12 cellular contexts compared by ENCODE assay signal in the genomic region with DNA sequence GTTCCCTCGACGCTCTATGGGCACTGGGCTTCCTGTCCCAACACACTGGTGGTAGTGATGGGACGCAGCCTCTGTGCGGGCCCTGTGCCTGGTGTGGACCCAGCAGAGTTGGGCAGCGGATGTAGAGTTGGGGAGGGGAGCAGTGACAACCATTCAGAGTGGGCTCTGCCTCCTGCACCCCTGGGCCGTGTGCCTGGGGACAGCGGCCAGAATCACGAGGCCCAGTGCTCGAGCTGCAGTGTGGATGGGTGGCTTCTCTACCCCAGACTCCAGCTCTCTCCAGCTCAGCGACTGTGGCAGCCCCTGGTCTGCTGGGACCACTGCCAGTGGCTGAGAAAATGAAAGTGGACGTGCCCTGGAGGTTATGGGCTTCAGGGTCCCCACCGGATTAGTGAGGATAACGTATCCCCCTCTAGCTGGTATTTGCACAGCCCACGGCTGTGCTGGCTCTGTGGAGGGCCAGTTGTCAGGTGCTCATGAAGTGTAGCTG. TPM values are rescaled to one million over a fixed set of nuclear protein-coding genes. Genes with fewer than 3 reads are reported as not detected.
DNase-seq lines count a peak whose midpoint lies in the region; ATAC-seq and TF ChIP-seq lines count a peak whose summit lies in the region.
"Had no signal": no experiment of that assay in that cellular context is flagged by ENCODE, and none has a peak within 500 bp of the region (broad histone marks: within the 10 kb centered on the region; RNA-seq: fewer than 3 reads in every experiment).

No MANE protein-coding gene starts in this region.

- H3K9me3 ChIP-seq in mucosa of stomach (ENCODE audit: control insufficient read depth, low read length) = no peaks in the 10 kb centered on the region
- H3K9me3 ChIP-seq in thyroid gland = no peaks in the 10 kb centered on the region
- H3K9me3 ChIP-seq in tibial artery = no peaks in the 10 kb centered on the region

- peak overlapping the region; percentile 22 for H3K9ac ChIP-seq in mucosa of stomach (ENCODE audit: low read length)

- H3K9me3 Mint-ChIP-seq in WTC11 = no peaks in the 10 kb centered on the region
- H3K9me3 Mint-ChIP-seq: memory B cell had no signal

- no peak for DNase-seq in WTC11 (ENCODE audit: low spot score)
- peak in 1 of 10 donors; percentile 47 for DNase-seq in dorsolateral prefrontal cortex
- DNase-seq in thyroid gland = peak; percentile 62 to 63
- DNase-seq in stimulated activated CD8-positive, alpha-beta memory T cell treated with anti-CD3 and anti-CD28 coated beads, Interleukin-4, amount 100 ng/mL, for 48 hours = no peak
- no peak for DNase-seq in effector CD8-positive, alpha-beta T cell (lab: John Stamatoyannopoulos, UW)
- no peak for DNase-seq in iPS-NIHi7 (ENCODE audit: extremely low spot score)
- DNase-seq in tibial artery = no peak
- DNase-seq: amniotic stem cell, NCI-H1105, posterior cingulate gyrus had no signal

- H3K4me1 ChIP-seq in mucosa of stomach (ENCODE audit: control insufficient read depth, insufficient read depth, low read length) (peaks cover 83% of the 10 kb centered on the region), thyroid gland (peaks cover 71 to 99% of the 10 kb centered on the region in 2 donors), tibial artery (peaks cover 0 to 98% (median 81%) of the 10 kb centered on the region in 4 donors)

- 44 to 53% methylated on average over 10 to 13 of the region's 14 CpGs for WGBS in thyroid gland, 2 donors

- intact Hi-C loops in dorsolateral prefrontal cortex (cut with DNase I) = no loop called here
- intact Hi-C loops in thyroid gland (cut with DNase I) = no loop called here
- intact Hi-C loops in tibial artery (cut with DNase I; ENCODE audit: low total_unique reads) = no loop called here

- no peaks in the 10 kb centered on the region for H3K4me1 Mint-ChIP-seq in WTC11

- no peak overlapping the region for H3K4me3 Mint-ChIP-seq in WTC11
- H3K4me3 Mint-ChIP-seq: memory B cell had no signal

- no peak for ATAC-seq in WTC11

- H3K27ac ChIP-seq in dorsolateral prefrontal cortex = peak overlapping the region in 41 of 59 donors; percentile 14 to 82 (median 55)
- H3K27ac ChIP-seq in thyroid gland = peak overlapping the region in 2 of 3 donors; percentile 32 to 61
- H3K27ac ChIP-seq in tibial artery = peak overlapping the region in 1 of 2 donors; percentile 13

- H3K36me3 ChIP-seq in mucosa of stomach (ENCODE audit: control insufficient read depth, insufficient read depth, low read length) = no peaks in the 10 kb centered on the region
- H3K36me3 ChIP-seq in thyroid gland = no peaks in the 10 kb centered on the region
- no peaks in the 10 kb centered on the region for H3K36me3 ChIP-seq in tibial artery

- TF ChIP-seq POLR2A in thyroid gland (IDR thresholded peaks at IDR 0.05) = no peak

- no peaks in the 10 kb centered on the region for H3K36me3 Mint-ChIP-seq in WTC11
- H3K36me3 Mint-ChIP-seq: memory B cell had no signal

- no peak overlapping the region for H3K4me3 ChIP-seq in dorsolateral prefrontal cortex
- no peak overlapping the region for H3K4me3 ChIP-seq in mucosa of stomach (ENCODE audit: low read length)
- H3K4me3 ChIP-seq in thyroid gland (replicated peaks in 1 of 3) = no peak overlapping the region
- H3K4me3 ChIP-seq in tibial artery = no peak overlapping the region

- TF ChIP-seq CTCF in WTC11 (IDR thresholded peaks at IDR 0.05) (no peak), dorsolateral prefrontal cortex (IDR thresholded peaks at IDR 0.05 in 54 of 56, conservative IDR thresholded peaks at IDR 0.05 in 2 of 56; ENCODE audit: low read depth in 1 of 56, partially characterized antibody in 56 of 56) (no peak), thyroid gland (IDR thresholded peaks at IDR 0.05) (no peak), tibial artery (IDR thresholded peaks at IDR 0.05) (no peak)

- no peaks in the 10 kb centered on the region for H3K27me3 Mint-ChIP-seq in WTC11 (ENCODE audit: low read depth)

- POLR2A ChIA-PET in WTC11 (lab: Charles Lee) = no interaction called here

- peak overlapping the region; percentile 45; the same call in 1 of the 2 replicates for H3K27ac Mint-ChIP-seq in WTC11
- H3K27ac Mint-ChIP-seq: memory B cell had no signal

- CTCF ChIA-PET in WTC11 (lab: Charles Lee) = interaction anchor here (0.6 to 1.4 kb wide), 6 partner anchors 11 to 312 kb away, joined by 3 to 4 read pairs (median 3); no protein-coding TSS in a partner anchor

- H3K27me3 ChIP-seq in dorsolateral prefrontal cortex (no peaks in the 10 kb centered on the region), mucosa of stomach (ENCODE audit: control insufficient read depth, insufficient read depth, low read length) (no peaks in the 10 kb centered on the region), thyroid gland (no peaks in the 10 kb centered on the region), tibial artery (no peaks in the 10 kb centered on the region)

TF ChIP-seq in WTC11, 78 proteins besides CTCF, POLR2A, EP300 and RAD21 (continues in another document):
- TF ChIP-seq TCF7 (CRISPR knock-in tag; IDR thresholded peaks at IDR 0.05; ENCODE audit: low read depth) (no peak), ATF1 (CRISPR knock-in tag; IDR thresholded peaks at IDR 0.05) (no peak), ELF4 (CRISPR knock-in tag; IDR thresholded peaks at IDR 0.05; ENCODE audit: low read depth) (no peak), ZMAT4 (CRISPR knock-in tag; IDR thresholded peaks at IDR 0.05) (no peak), FOXP4 (CRISPR knock-in tag; IDR thresholded peaks at IDR 0.05) (no peak), CREB1 (CRISPR knock-in tag; IDR thresholded peaks at IDR 0.05) (no peak), ZNF317 (CRISPR knock-in tag; IDR thresholded peaks at IDR 0.05; ENCODE audit: borderline replicate concordance, low read depth) (no peak), GRHL2 (CRISPR knock-in tag; IDR thresholded peaks at IDR 0.05; ENCODE audit: insufficient replicate concordance, severe bottlenecking) (no peak), ZNF232 (CRISPR knock-in tag; IDR thresholded peaks at IDR 0.05) (no peak), JAZF1 (CRISPR knock-in tag; IDR thresholded peaks at IDR 0.05) (no peak), SMAD3 (CRISPR knock-in tag; IDR thresholded peaks at IDR 0.05; ENCODE audit: borderline replicate concordance) (no peak), ZNF425 (CRISPR knock-in tag; conservative IDR thresholded peaks at IDR 0.05) (no peak), NR1H2 (CRISPR knock-in tag; IDR thresholded peaks at IDR 0.05) (no peak), ZNF138 (CRISPR knock-in tag; conservative IDR thresholded peaks at IDR 0.05) (no peak)
- TF ChIP-seq, protein P1, sequence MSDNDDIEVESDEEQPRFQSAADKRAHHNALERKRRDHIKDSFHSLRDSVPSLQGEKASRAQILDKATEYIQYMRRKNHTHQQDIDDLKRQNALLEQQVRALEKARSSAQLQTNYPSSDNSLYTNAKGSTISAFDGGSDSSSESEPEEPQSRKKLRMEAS (CRISPR knock-in tag; IDR thresholded peaks at IDR 0.05) = no peak
- TF ChIP-seq, protein P2, sequence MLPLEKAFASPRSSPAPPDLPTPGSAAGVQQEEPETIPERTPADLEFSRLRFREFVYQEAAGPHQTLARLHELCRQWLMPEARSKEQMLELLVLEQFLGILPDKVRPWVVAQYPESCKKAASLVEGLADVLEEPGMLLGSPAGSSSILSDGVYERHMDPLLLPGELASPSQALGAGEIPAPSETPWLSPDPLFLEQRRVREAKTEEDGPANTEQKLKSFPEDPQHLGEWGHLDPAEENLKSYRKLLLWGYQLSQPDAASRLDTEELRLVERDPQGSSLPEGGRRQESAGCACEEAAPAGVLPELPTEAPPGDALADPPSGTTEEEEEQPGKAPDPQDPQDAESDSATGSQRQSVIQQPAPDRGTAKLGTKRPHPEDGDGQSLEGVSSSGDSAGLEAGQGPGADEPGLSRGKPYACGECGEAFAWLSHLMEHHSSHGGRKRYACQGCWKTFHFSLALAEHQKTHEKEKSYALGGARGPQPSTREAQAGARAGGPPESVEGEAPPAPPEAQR (CRISPR knock-in tag; IDR thresholded peaks at IDR 0.05) = no peak

RNA-seq across cellular contexts. Expression of gene RXRA, which starts 18.6 kb away (rescaled TPM):
- total RNA-seq in WTC11 (2021) (24.9 to 27.5 TPM (median 25.0 TPM) in 3 replicates), dorsolateral prefrontal cortex (100 to 1,000 TPM in 4 of 120 experiments, 10 to 100 TPM in 116; 32.1 to 133 (median 55.1) TPM), thyroid gland (10 to 100 TPM; 39.4 to 81.3 (median 67.4) TPM)

Comparison
In these comparisons a context has a peak if more than half of its experiments do, and no peak if none do; other contexts are left out.
1. DNase-seq: peak in thyroid gland (2 of 2); none in WTC11 (single experiment), stimulated activated CD8-positive, alpha-beta memory T cell treated with anti-CD3 and anti-CD28 coated beads, Interleukin-4, amount 100 ng/mL, for 48 hours (single experiment), effector CD8-positive, alpha-beta T cell (single experiment), iPS-NIHi7 (single experiment) and tibial artery (0 of 2).